Comparison of ENCODE assay signal across 29 cellular contexts in genomic region chr2:227360351-227360750, GRCh38. TPM values are rescaled to one million over a fixed set of nuclear protein-coding genes. Genes with fewer than 3 reads are reported as not detected.
"Had no signal": no experiment of that assay in that cellular context is flagged by ENCODE, and none has a peak within 500 bp of the region (broad histone marks: within the 10 kb centered on the region; RNA-seq: fewer than 3 reads in every experiment).

No MANE protein-coding gene starts in this region.

- H3K27ac Mint-ChIP-seq: activated CD4-positive, alpha-beta T cell treated with anti-CD3 and anti-CD28 coated beads for 36 hours; activated CD8-positive, alpha-beta T cell treated with anti-CD3 and anti-CD28 coated beads for 36 hours; activated naive CD8-positive, alpha-beta T cell treated with anti-CD3 and anti-CD28 coated beads, Interleukin-2, amount 10 ng/mL, durations not matched to agents 7 days and 5 days had no signal

- H3K27ac ChIP-seq: adrenal gland, breast epithelium, SK-N-MC, VCaP had no signal

- H3K4me1 ChIP-seq: breast epithelium had no signal

- H3K27me3 Mint-ChIP-seq: activated CD4-positive, alpha-beta T cell treated with anti-CD3 and anti-CD28 coated beads for 36 hours; activated CD8-positive, alpha-beta T cell treated with anti-CD3 and anti-CD28 coated beads for 36 hours; activated naive CD8-positive, alpha-beta T cell treated with anti-CD3 and anti-CD28 coated beads, Interleukin-2, amount 10 ng/mL, durations not matched to agents 7 days and 5 days had no signal

- H3K9me3 Mint-ChIP-seq: activated CD8-positive, alpha-beta T cell treated with anti-CD3 and anti-CD28 coated beads for 36 hours; activated naive CD8-positive, alpha-beta T cell treated with anti-CD3 and anti-CD28 coated beads, Interleukin-2, amount 10 ng/mL, durations not matched to agents 7 days and 5 days; activated T-cell treated with anti-CD3 and anti-CD28 coated beads, Interleukin-2, amount 50 U/mL, for 72 hours had no signal

- H3K36me3 ChIP-seq: breast epithelium had no signal

- H3K4me3 Mint-ChIP-seq: activated CD4-positive, alpha-beta T cell treated with anti-CD3 and anti-CD28 coated beads for 36 hours; activated CD8-positive, alpha-beta T cell treated with anti-CD3 and anti-CD28 coated beads for 36 hours; activated naive CD8-positive, alpha-beta T cell treated with anti-CD3 and anti-CD28 coated beads, Interleukin-2, amount 10 ng/mL, durations not matched to agents 7 days and 5 days; activated T-cell treated with anti-CD3 and anti-CD28 coated beads, Interleukin-2, amount 50 U/mL, for 72 hours had no signal

- H3K4me1 Mint-ChIP-seq: activated CD4-positive, alpha-beta T cell treated with anti-CD3 and anti-CD28 coated beads for 36 hours; activated naive CD8-positive, alpha-beta T cell treated with anti-CD3 and anti-CD28 coated beads, Interleukin-2, amount 10 ng/mL, durations not matched to agents 7 days and 5 days had no signal

- H3K4me3 ChIP-seq: adrenal gland, breast epithelium, SK-N-MC had no signal

- H3K9me3 ChIP-seq: adrenal gland, breast epithelium had no signal

- DNase-seq: activated CD4-positive, alpha-beta T cell treated with anti-CD3 and anti-CD28 coated beads for 36 hours; activated CD8-positive, alpha-beta memory T cell treated with anti-CD3 and anti-CD28 coated beads, Interleukin-2, amount 50 U/mL, for 4 hours; activated CD8-positive, alpha-beta T cell treated with anti-CD3 and anti-CD28 coated beads for 36 hours; activated naive CD4-positive, alpha-beta T cell; activated naive CD8-positive, alpha-beta T cell treated with anti-CD3 and anti-CD28 coated beads, Interleukin-2, amount 10 ng/mL, durations not matched to agents 7 days and 5 days; activated T-cell treated with anti-CD3 and anti-CD28 coated beads, Interleukin-2, amount 50 U/mL, for 72 hours; adrenal gland; anterior cingulate cortex; caudate nucleus; Kasumi-1; NCI-H1105 treated with DMSO at 0.1 percent for 48 hours; NCI-H1436 treated with DMSO at 0.1 percent for 48 hours; NCI-H187; NCI-H2081; NCI-H2171; NCI-H2227 treated with DMSO at 0.1 percent for 48 hours; NCI-H446 treated with DMSO at 0.1 percent for 48 hours; NCI-H524 treated with DMSO at 0.1 percent for 48 hours; NCI-H82; RPMI8226; T-helper 1 cell had no signal

- H3K27me3 ChIP-seq: adrenal gland, breast epithelium had no signal

- ATAC-seq: activated CD4-positive, alpha-beta T cell treated with anti-CD3 and anti-CD28 coated beads for 36 hours; activated CD8-positive, alpha-beta T cell treated with anti-CD3 and anti-CD28 coated beads for 36 hours; activated T-cell treated with anti-CD3 and anti-CD28 coated beads, Interleukin-2, amount 50 U/mL, for 72 hours; Panc1; Right ventricle myocardium inferior had no signal

RNA-seq across cellular contexts. Expression of gene TM4SF20, which starts 18.8 kb away (rescaled TPM):
- total RNA-seq: activated CD4-positive, alpha-beta T cell treated with anti-CD3 and anti-CD28 coated beads for 36 hours; activated CD8-positive, alpha-beta T cell treated with anti-CD3 and anti-CD28 coated beads for 36 hours; activated naive CD8-positive, alpha-beta T cell treated with anti-CD3 and anti-CD28 coated beads, Interleukin-2, amount 10 ng/mL, durations not matched to agents 7 days and 5 days; activated T-cell treated with anti-CD3 and anti-CD28 coated beads, Interleukin-2, amount 50 U/mL, for 72 hours; breast epithelium; cerebellum; OCI-LY7; Right ventricle myocardium inferior; T-helper 2 cell treated with Interferon-gamma antibody and Interleukin-4, amounts not matched to agents 100 ng/mL and 5 ng/mL, for 36 hours had no signal
- polyA plus RNA-seq: adrenal gland had no signal

RNA-seq across cellular contexts. Expression of gene SCYGR1, which starts 27.4 kb away (rescaled TPM):
- total RNA-seq: activated CD4-positive, alpha-beta T cell treated with anti-CD3 and anti-CD28 coated beads for 36 hours; activated CD8-positive, alpha-beta T cell treated with anti-CD3 and anti-CD28 coated beads for 36 hours; activated naive CD8-positive, alpha-beta T cell treated with anti-CD3 and anti-CD28 coated beads, Interleukin-2, amount 10 ng/mL, durations not matched to agents 7 days and 5 days; activated T-cell treated with anti-CD3 and anti-CD28 coated beads, Interleukin-2, amount 50 U/mL, for 72 hours; adrenal gland; breast epithelium; cerebellum; OCI-LY7; Right ventricle myocardium inferior; T-helper 2 cell treated with Interferon-gamma antibody and Interleukin-4, amounts not matched to agents 100 ng/mL and 5 ng/mL, for 36 hours had no signal
- polyA plus RNA-seq: adrenal gland had no signal
